8 cellular contexts compared by ENCODE assay signal in genomic region chr6:149716584-149716983, GRCh38. TPM values are rescaled to one million over a fixed set of nuclear protein-coding genes. Genes with fewer than 3 reads are reported as not detected.
A peak's percentile ranks its signal among the peaks of the same experiment; 100 is the strongest.
DNase-seq lines count a peak whose midpoint lies in the region; ATAC-seq, FAIRE-seq and TF ChIP-seq lines count a peak whose summit lies in the region.

No MANE protein-coding gene starts in this region.

- H3K4me3 ChIP-seq in GM06990 (replicated peaks; ENCODE audit: low read depth, low read length) = peak overlapping the region; percentile 96
- H3K4me3 ChIP-seq in PC-3 (ENCODE audit: low read length) = peak overlapping the region; percentile 87

- TF ChIP-seq POLR2A in GM12892 (IDR thresholded peaks at IDR 0.05; ENCODE audit: low read depth, low read length) = no peak

- no peak overlapping the region for H3K27ac ChIP-seq in PC-3 (ENCODE audit: low read length)
- H3K27ac ChIP-seq in epithelial cell of prostate = peak overlapping the region; percentile 94

- BruUV-seq in PC-3 (replicated peaks; lab: Mats Ljungman, UMichigan) = no TSS peak

- DNase-seq in GM06990 (ENCODE audit: extremely low read depth, insufficient read length) = no peak
- peak; percentile 25 for DNase-seq in PC-3
- DNase-seq in epithelial cell of prostate (ENCODE audit: low read depth, low spot score) = no peak
- DNase-seq in pons (ENCODE audit: low spot score) = peak; percentile 26
- no peak for DNase-seq in GM12892 (ENCODE audit: insufficient read length)
- DNase-seq in GM13977 (ENCODE audit: low spot score) = no peak
- no peak for DNase-seq in NCI-H2029 treated with DMSO at 0.1 percent for 48 hours (lab: John Stamatoyannopoulos, UW)

- POLR2A ChIA-PET in PC-3 (lab: Charles Lee; ENCODE audit: unreplicated experiment) = no interaction called here

- H3K4me1 ChIP-seq in PC-3 (ENCODE audit: insufficient read depth, low read length) = peaks cover 8% of the 10 kb centered on the region

- H3K36me3 ChIP-seq in GM06990 (ENCODE audit: control insufficient read depth, insufficient read depth, low read length) (no peaks in the 10 kb centered on the region), PC-3 (ENCODE audit: low read depth, low read length) (no peaks in the 10 kb centered on the region)

- H3K9me3 ChIP-seq in PC-3 (ENCODE audit: low read length) = no peaks in the 10 kb centered on the region

- peaks cover 69% of the 10 kb centered on the region for H3K79me2 ChIP-seq in PC-3 (ENCODE audit: low read length)

- H2AFZ ChIP-seq in PC-3 (ENCODE audit: low read length) = no peak overlapping the region

- H3K27me3 ChIP-seq in GM06990 (replicated peaks; ENCODE audit: control insufficient read depth, insufficient read depth, low read length) (no peaks in the 10 kb centered on the region), PC-3 (ENCODE audit: low read length) (no peaks in the 10 kb centered on the region)

- H3F3A ChIP-seq in PC-3 (ENCODE audit: low read length, unreplicated experiment) = no peaks in the 10 kb centered on the region

- no peak for FAIRE-seq in GM12892 (lab: Jason Lieb, UNC)

- in situ Hi-C loops in GM13977 (cut with MboI; ENCODE audit: low pct_unique_long_range_greater_than_20kb, low sequenced_read_pairs, unreplicated experiment) = no loop called here

- TF ChIP-seq CTCF in GM06990 (IDR thresholded peaks at IDR 0.05; ENCODE audit: insufficient read depth, low read length, poor library complexity, severe bottlenecking) (no peak), PC-3 (conservative IDR thresholded peaks at IDR 0.05; ENCODE audit: low read depth, low read length) (no peak), GM13977 (IDR thresholded peaks at IDR 0.05; ENCODE audit: extremely low read depth, insufficient read depth, missing control alignments) (no peak)

- ATAC-seq in PC-3 (no peak), HG03521 (IDR thresholded peaks at IDR 0.05; ENCODE audit: unreplicated experiment) (no peak)

- no peaks in the 10 kb centered on the region for H3K9me2 ChIP-seq in PC-3 (replicated peaks; ENCODE audit: low read length)

- peak overlapping the region; percentile 99 for H3K9ac ChIP-seq in PC-3 (ENCODE audit: low read length)

- CTCF ChIA-PET in PC-3 (lab: Charles Lee) = no interaction called here

- peaks cover 10% of the 10 kb centered on the region; the same call in 1 of the 2 replicates for H4K20me1 ChIP-seq in PC-3 (ENCODE audit: low read length)

- intact Hi-C loops in PC-3 (cut with micrococcal nuclease) = loop anchor here (5.0 kb wide), 2 partner anchors 69 to 149 kb away; partner anchors contain the start of genes GINM1 and KATNA1

- H3K4me2 ChIP-seq in PC-3 (ENCODE audit: low read length) = peak overlapping the region; percentile 91

RNA-seq across cellular contexts. Expression of gene LATS1, which starts 1.3 kb away (rescaled TPM):
- total RNA-seq in PC-3 (2014; rRNA removed) = 9.2 and 9.7 TPM in 2 replicates
- polyA plus RNA-seq in GM12892 (2012; ENCODE audit: missing spikeins) = 10.3 TPM

RNA-seq across cellular contexts. Expression of gene NUP43, which starts 29.7 kb away (rescaled TPM):
- 19.2 and 25.5 TPM in 2 replicates for total RNA-seq in PC-3 (2014; rRNA removed)
- 24.8 TPM for polyA plus RNA-seq in GM12892 (2012; ENCODE audit: missing spikeins)

RNA-seq across cellular contexts. Expression of gene PCMT1, which starts 33.0 kb away (rescaled TPM):
- 122 and 158 TPM in 2 replicates for total RNA-seq in PC-3 (2014; rRNA removed)
- 61.4 TPM for polyA plus RNA-seq in GM12892 (2012; ENCODE audit: missing spikeins)

Comparison
In these comparisons a context has a peak if more than half of its experiments do, and no peak if none do; other contexts are left out.
1. DNase-seq: peak in PC-3 (single experiment) and pons (single experiment); none in GM06990 (single experiment), epithelial cell of prostate (single experiment), GM12892 (single experiment), GM13977 (single experiment) and NCI-H2029 treated with DMSO at 0.1 percent for 48 hours (single experiment).